Comparison of ENCODE assay signal across 10 cellular contexts in the genomic region with DNA sequence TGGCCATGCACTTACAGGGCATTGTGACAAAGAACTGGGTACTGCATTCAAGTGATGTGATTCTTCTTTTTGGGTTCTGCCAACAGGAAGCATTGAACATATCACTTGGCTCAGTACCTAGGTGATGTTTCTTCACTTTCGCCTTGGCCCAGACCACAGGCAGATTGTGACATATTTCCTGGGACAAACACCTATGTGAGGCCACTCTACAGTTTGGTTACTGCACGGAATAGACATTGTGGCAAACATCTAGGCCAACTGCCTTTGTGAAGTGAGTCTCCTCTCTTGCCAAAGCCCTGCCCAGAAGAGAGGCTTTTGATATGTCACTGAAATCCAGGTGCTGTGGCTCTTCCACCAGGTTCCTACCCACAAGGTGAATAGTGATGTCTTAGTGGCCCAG. TPM values are rescaled to one million over a fixed set of nuclear protein-coding genes. Genes with fewer than 3 reads are reported as not detected.
"Had no signal": no experiment of that assay in that cellular context is flagged by ENCODE, and none has a peak within 500 bp of the region (broad histone marks: within the 10 kb centered on the region; RNA-seq: fewer than 3 reads in every experiment).

No MANE protein-coding gene starts in this region.

RNA-seq across cellular contexts. Expression of gene BPY2, which starts 14.4 kb away (rescaled TPM):
- total RNA-seq: OCI-LY7, PC-3, PC-9, Peyer's patch, Right ventricle myocardium inferior, Right ventricle myocardium superior, RPMI7951, SJCRH30, SJSA1, SK-MEL-5 had no signal
